11 cellular contexts compared by ENCODE assay signal in the genomic region with DNA sequence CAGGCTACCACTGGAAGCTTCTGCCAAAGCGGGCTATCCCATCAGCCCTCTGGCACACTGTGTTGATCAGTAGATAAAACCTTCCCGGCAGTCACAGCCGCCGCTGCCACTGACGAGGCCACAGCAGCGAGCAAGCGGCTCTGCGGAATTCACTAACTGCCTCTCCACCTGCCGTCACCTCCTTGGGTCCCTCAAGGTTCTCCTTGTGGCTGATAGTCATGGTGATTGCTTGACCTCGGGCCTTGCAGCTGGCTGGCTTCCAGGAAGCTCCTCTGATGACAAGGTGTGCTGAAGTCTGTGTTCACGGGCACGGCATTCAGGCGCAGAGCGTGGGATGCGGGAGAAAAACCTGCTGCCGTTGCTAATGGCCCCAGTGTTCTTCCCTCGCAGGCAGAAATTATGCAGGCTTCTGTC.
A peak's percentile ranks its signal among the peaks of the same experiment; 100 is the strongest.
DNase-seq lines count a peak whose midpoint lies in the region; TF ChIP-seq lines count a peak whose summit lies in the region.
"Had no signal": no experiment of that assay in that cellular context is flagged by ENCODE, and none has a peak within 500 bp of the region (broad histone marks: within the 10 kb centered on the region; RNA-seq: fewer than 3 reads in every experiment).

No MANE protein-coding gene starts in this region.

- DNase-seq in NCI-H1105 treated with DMSO at 0.1 percent for 48 hours (lab: John Stamatoyannopoulos, UW) = peak; percentile 37
- DNase-seq in NCI-H1105 (lab: John Stamatoyannopoulos, UW) = no peak
- DNase-seq in SHP77 (lab: John Stamatoyannopoulos, UW) = peak; percentile 57 to 79
- DNase-seq in hepatocyte (ENCODE audit: low spot score) = peak; percentile 13
- DNase-seq in smooth muscle cell (lab: John Stamatoyannopoulos, UW; ENCODE audit: unreplicated experiment) = no peak
- no peak for DNase-seq in activated naive CD4-positive, alpha-beta T cell treated with Interleukin-2 at 50 U/mL for 16 hours
- no peak for DNase-seq in SIG-M5 treated with dmso at 0.1 percent for 504 hours (lab: John Stamatoyannopoulos, UW; ENCODE audit: unreplicated experiment)
- no peak for DNase-seq in GM03348 (ENCODE audit: low spot score)

- H3F3A ChIP-seq in smooth muscle cell (ENCODE audit: low read depth) = no peaks in the 10 kb centered on the region

- H3K27me3 ChIP-seq in hepatocyte (no peaks in the 10 kb centered on the region), smooth muscle cell (ENCODE audit: low read depth) (no peaks in the 10 kb centered on the region)
- H3K27me3 ChIP-seq: SJSA1 had no signal

- H3K4me3 ChIP-seq in hepatocyte (no peak overlapping the region), smooth muscle cell (peak overlapping the region; percentile 30)
- H3K4me3 ChIP-seq: SJSA1 had no signal

- H2AFZ ChIP-seq in hepatocyte = peak overlapping the region; percentile 35
- peak overlapping the region; percentile 66 for H2AFZ ChIP-seq in smooth muscle cell (ENCODE audit: low read depth)

- H3K4me1 ChIP-seq in hepatocyte (ENCODE audit: insufficient read depth) (no peaks in the 10 kb centered on the region), smooth muscle cell (ENCODE audit: low read depth) (no peaks in the 10 kb centered on the region)
- H3K4me1 ChIP-seq: heart left ventricle, SJSA1 had no signal

- H3K79me2 ChIP-seq in hepatocyte (no peaks in the 10 kb centered on the region), smooth muscle cell (ENCODE audit: low read depth) (no peaks in the 10 kb centered on the region)

- H3K4me2 ChIP-seq in hepatocyte = peak overlapping the region; percentile 72
- peak overlapping the region; percentile 71 for H3K4me2 ChIP-seq in smooth muscle cell
- H3K4me2 ChIP-seq: KMS-11 had no signal

- no peak overlapping the region for H3K9ac ChIP-seq in smooth muscle cell (ENCODE audit: low read depth)
- H3K9ac ChIP-seq: KMS-11 had no signal

- TF ChIP-seq CTCF in hepatocyte (IDR thresholded peaks at IDR 0.05; ENCODE audit: poor library complexity) (no peak), smooth muscle cell (IDR thresholded peaks at IDR 0.05; ENCODE audit: borderline replicate concordance, insufficient read depth, poor library complexity, severe bottlenecking) (no peak)

- H3K27ac ChIP-seq in hepatocyte (no peak overlapping the region), smooth muscle cell (ENCODE audit: low read depth) (no peak overlapping the region)
- H3K27ac ChIP-seq: heart left ventricle, KMS-11, SJSA1 had no signal

- H3K36me3 ChIP-seq in hepatocyte (replicated peaks; ENCODE audit: insufficient read depth, low read depth) (no peaks in the 10 kb centered on the region), smooth muscle cell (ENCODE audit: low read depth) (no peaks in the 10 kb centered on the region)
- H3K36me3 ChIP-seq: heart left ventricle, SJSA1 had no signal

- no peaks in the 10 kb centered on the region for H3K9me2 ChIP-seq in hepatocyte (replicated peaks; ENCODE audit: insufficient read depth)

- H3K9me3 ChIP-seq in hepatocyte (ENCODE audit: low read depth) = no peaks in the 10 kb centered on the region
- no peaks in the 10 kb centered on the region for H3K9me3 ChIP-seq in smooth muscle cell (replicated peaks; ENCODE audit: low read depth)
- H3K9me3 ChIP-seq: heart left ventricle, SJSA1 had no signal

- H4K20me1 ChIP-seq in hepatocyte (ENCODE audit: insufficient read depth, poor library complexity, severe bottlenecking) (no peaks in the 10 kb centered on the region), smooth muscle cell (ENCODE audit: low read depth) (no peaks in the 10 kb centered on the region)

- WGBS in hepatocyte (ENCODE audit: low lambda C conversion rate, missing lambda C conversion rate) = 65% methylated on average over 17 of the region's 17 CpGs
- WGBS in smooth muscle cell (ENCODE audit: low lambda C conversion rate) = 46% methylated on average over 17 of the region's 17 CpGs

Comparison
In these comparisons a context has a peak if more than half of its experiments do, and no peak if none do; other contexts are left out.
1. DNase-seq: peak in NCI-H1105 treated with DMSO at 0.1 percent for 48 hours (single experiment), SHP77 (2 of 2) and hepatocyte (single experiment); none in NCI-H1105 (single experiment), smooth muscle cell (single experiment), activated naive CD4-positive, alpha-beta T cell treated with Interleukin-2 at 50 U/mL for 16 hours (single experiment), SIG-M5 treated with dmso at 0.1 percent for 504 hours (single experiment) and GM03348 (single experiment).